9 cellular contexts compared by ENCODE assay signal in the genomic region with DNA sequence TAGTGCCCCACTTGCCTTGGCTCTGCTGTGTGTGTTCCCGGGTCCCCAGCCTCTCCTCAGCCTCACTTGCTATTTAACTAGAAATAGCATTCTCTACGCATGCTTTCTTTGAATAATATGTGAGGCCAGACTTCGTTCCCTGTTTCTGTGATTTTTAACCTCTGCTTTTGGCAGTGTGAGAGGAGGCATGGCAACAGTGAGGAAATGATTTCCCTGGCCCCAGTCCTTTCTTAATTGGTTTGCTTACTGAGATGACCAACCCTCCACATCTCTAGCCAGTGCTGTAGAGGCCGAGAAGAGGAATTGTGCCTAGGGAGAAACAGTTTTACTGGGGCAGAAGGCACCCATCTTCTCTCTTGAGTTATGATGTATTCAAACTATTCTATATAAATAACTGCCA.
DNase-seq lines count a peak whose midpoint lies in the region; TF ChIP-seq lines count a peak whose summit lies in the region.
"Had no signal": no experiment of that assay in that cellular context is flagged by ENCODE, and none has a peak within 500 bp of the region (broad histone marks: within the 10 kb centered on the region; RNA-seq: fewer than 3 reads in every experiment).

No MANE protein-coding gene starts in this region.

- 0 out of 2 replicates have a peak overlapping the region, but pooled peaks have one; percentile 1 for H3K27ac ChIP-seq in SK-N-MC
- H3K27ac ChIP-seq in mucosa of rectum (ENCODE audit: low read depth in 2 of 2, low read length in 2 of 2) = peak overlapping the region; percentile 88 to 91
- peak overlapping the region; percentile 20 for H3K27ac ChIP-seq in thymus (ENCODE audit: low read depth)

- no peak overlapping the region for H3K9ac ChIP-seq in SK-N-MC (ENCODE audit: insufficient read length)
- peak overlapping the region; percentile 42 to 45 for H3K9ac ChIP-seq in mucosa of rectum (ENCODE audit: low read depth in 1 of 2, low read length in 2 of 2)

- no peaks in the 10 kb centered on the region for H3K27me3 ChIP-seq in mucosa of rectum (ENCODE audit: control insufficient read depth in 2 of 2, insufficient read depth in 2 of 2, low read length in 2 of 2)
- H3K27me3 ChIP-seq in thymus (ENCODE audit: control insufficient read depth, insufficient read depth) = no peaks in the 10 kb centered on the region

- H3K36me3 ChIP-seq in SK-N-MC (ENCODE audit: insufficient read depth, low read length) (peaks cover 39% of the 10 kb centered on the region), mucosa of rectum (ENCODE audit: control insufficient read depth in 2 of 2, insufficient read depth in 2 of 2, low read length in 2 of 2) (peaks cover 0 to 7% of the 10 kb centered on the region in 2 donors), thymus (ENCODE audit: control insufficient read depth, insufficient read depth) (peaks cover 13% of the 10 kb centered on the region)

- DNase-seq in SK-N-MC (ENCODE audit: low read depth, low spot score) (no peak), fibroblast of mammary gland (ENCODE audit: low read depth) (peak; percentile 49), NCI-H146 treated with DMSO at 0.1 percent for 48 hours (lab: John Stamatoyannopoulos, UW; ENCODE audit: unreplicated experiment) (no peak), ACHN (no peak), OCI-M2 (lab: John Stamatoyannopoulos, UW; ENCODE audit: unreplicated experiment) (no peak)
- DNase-seq in activated CD4-positive, alpha-beta T cell treated with anti-CD3 and anti-CD28 coated beads for 48 hours = no peak
- DNase-seq: SW 1271 had no signal

- TF ChIP-seq CTCF in fibroblast of mammary gland (conservative IDR thresholded peaks at IDR 0.05; ENCODE audit: control insufficient read depth, insufficient read depth, low read depth, low read length) = no peak

- peaks cover 38 to 46% of the 10 kb centered on the region in 2 donors for H3K4me1 ChIP-seq in mucosa of rectum (ENCODE audit: control insufficient read depth in 2 of 2, insufficient read depth in 2 of 2, low read length in 2 of 2)
- H3K4me1 ChIP-seq in thymus (ENCODE audit: control insufficient read depth, insufficient read depth, low read length) = peaks cover 4% of the 10 kb centered on the region

- no peak overlapping the region for H3K4me3 ChIP-seq in SK-N-MC
- H3K4me3 ChIP-seq in fibroblast of mammary gland (ENCODE audit: control insufficient read depth, low read depth, low read length) = no peak overlapping the region
- peak overlapping the region in 1 of 2 donors; percentile 1 for H3K4me3 ChIP-seq in mucosa of rectum (ENCODE audit: low read length in 2 of 2)
- no peak overlapping the region for H3K4me3 ChIP-seq in thymus (ENCODE audit: low read length)

- in situ Hi-C loops in ACHN (cut with HindIII; ENCODE audit: low pct_ligation_motif_present, low pct_unique_long_range_greater_than_20kb, low sequenced_read_pairs) = no loop called here

- WGBS in thymus = 96% methylated on average over 4 of the region's 4 CpGs

- no peaks in the 10 kb centered on the region for H3K9me3 ChIP-seq in SK-N-MC (ENCODE audit: low read depth, low read length)
- no peaks in the 10 kb centered on the region for H3K9me3 ChIP-seq in mucosa of rectum (ENCODE audit: control insufficient read depth in 2 of 2, low read length in 2 of 2)
- no peaks in the 10 kb centered on the region for H3K9me3 ChIP-seq in thymus (ENCODE audit: control insufficient read depth)

Comparison
In these comparisons a context has a peak if more than half of its experiments do, and no peak if none do; other contexts are left out.
1. H3K27ac ChIP-seq: peak in every context shown above with its lines; median percentile 90 in mucosa of rectum; 20 in thymus; 1 in SK-N-MC.